ENCODE assay signal across 8 cellular contexts in genomic region chr1:174743654-174744561, GRCh38.
A peak's percentile ranks its signal among the peaks of the same experiment; 100 is the strongest.
DNase-seq lines count a peak whose midpoint lies in the region; ATAC-seq and TF ChIP-seq lines count a peak whose summit lies in the region.

No MANE protein-coding gene starts in this region.

- no peaks in the 10 kb centered on the region for H3K36me3 ChIP-seq in liver (ENCODE audit: control insufficient read depth in 4 of 4, insufficient read depth in 3 of 4, low read depth in 1 of 4, low read length in 3 of 4)

- ATAC-seq in activated CD8-positive, alpha-beta memory T cell treated with anti-CD3 and anti-CD28 coated beads, Interleukin-2, amount 10 ng/mL, durations not matched to agents 7 days and 5 days = no peak

- no peaks in the 10 kb centered on the region for H3K4me1 Mint-ChIP-seq in activated CD8-positive, alpha-beta memory T cell treated with anti-CD3 and anti-CD28 coated beads, Interleukin-2, amount 10 ng/mL, durations not matched to agents 7 days and 5 days

- H3K27me3 Mint-ChIP-seq in activated CD8-positive, alpha-beta memory T cell treated with anti-CD3 and anti-CD28 coated beads, Interleukin-2, amount 10 ng/mL, durations not matched to agents 7 days and 5 days = no peaks in the 10 kb centered on the region

- H3K27ac ChIP-seq in liver (ENCODE audit: low read depth in 1 of 2, low read length in 2 of 2) = no peak overlapping the region

- CTCF ChIA-PET in activated CD8-positive, alpha-beta memory T cell treated with anti-CD3 and anti-CD28 coated beads, Interleukin-2, amount 10 ng/mL, durations not matched to agents 7 days and 5 days (lab: Charles Lee) = interaction anchor here (0.7 to 3.2 kb wide), 9 partner anchors 9 to 487 kb away, joined by 3 to 17 read pairs (median 4); no protein-coding TSS in a partner anchor

- H3K9ac ChIP-seq in liver (ENCODE audit: low read depth in 1 of 2, low read length in 2 of 2) = peak overlapping the region in 1 of 2 donors; percentile 62

- no peaks in the 10 kb centered on the region for H3K27me3 ChIP-seq in liver (ENCODE audit: control insufficient read depth in 4 of 4, insufficient read depth in 4 of 4, low read length in 3 of 4)

- H3K4me3 ChIP-seq in cardiac fibroblast (replicated peaks in 1 of 2; ENCODE audit: low read depth in 2 of 2, low read length in 2 of 2) (no peak overlapping the region), liver (ENCODE audit: low read depth in 1 of 3, low read length in 3 of 3) (no peak overlapping the region)

- peak; percentile 8 for TF ChIP-seq CTCF in GM20000 (IDR thresholded peaks at IDR 0.05; ENCODE audit: extremely low read depth, missing control alignments)
- peak; percentile 54 for TF ChIP-seq CTCF in cardiac fibroblast (IDR thresholded peaks at IDR 0.05; ENCODE audit: low read depth, low read length)
- TF ChIP-seq CTCF in liver (IDR thresholded peaks at IDR 0.05; ENCODE audit: low read depth, low read length, missing input control) = peak; percentile 69

- no peaks in the 10 kb centered on the region for H3K9me3 ChIP-seq in liver (ENCODE audit: control insufficient read depth in 4 of 4, low read length in 3 of 4)

- H3K36me3 Mint-ChIP-seq in activated CD8-positive, alpha-beta memory T cell treated with anti-CD3 and anti-CD28 coated beads, Interleukin-2, amount 10 ng/mL, durations not matched to agents 7 days and 5 days = no peaks in the 10 kb centered on the region

- no peak overlapping the region for H3K4me3 Mint-ChIP-seq in activated CD8-positive, alpha-beta memory T cell treated with anti-CD3 and anti-CD28 coated beads, Interleukin-2, amount 10 ng/mL, durations not matched to agents 7 days and 5 days

- H3K9me3 Mint-ChIP-seq in activated CD8-positive, alpha-beta memory T cell treated with anti-CD3 and anti-CD28 coated beads, Interleukin-2, amount 10 ng/mL, durations not matched to agents 7 days and 5 days (ENCODE audit: low read depth) = no peaks in the 10 kb centered on the region

- DNase-seq in AG08395 (ENCODE audit: low spot score) (peak; percentile 46), GM20000 (ENCODE audit: low spot score) (peak; percentile 27), NCI-H524 treated with DMSO at 0.1 percent for 48 hours (lab: John Stamatoyannopoulos, UW) (peak; percentile 13), cardiac fibroblast (ENCODE audit: low read depth in 2 of 2) (peak; percentile 70), ecto neural progenitor cell (ENCODE audit: low spot score) (no peak), NCI-H226 (no peak)
- no peak for DNase-seq in activated CD8-positive, alpha-beta memory T cell treated with anti-CD3 and anti-CD28 coated beads, Interleukin-2, amount 10 ng/mL, durations not matched to agents 7 days and 5 days

- TF ChIP-seq RAD21 in liver (IDR thresholded peaks at IDR 0.05) = peak; percentile 85 to 87

- WGBS in liver = 26% methylated on average over 4 of the region's 4 CpGs

- H3K4me1 ChIP-seq in liver (ENCODE audit: control insufficient read depth in 4 of 4, insufficient read depth in 4 of 4, low read length in 3 of 4) = peaks cover 0 to 3% (median 0%) of the 10 kb centered on the region in 4 donors

- H3K27ac Mint-ChIP-seq in activated CD8-positive, alpha-beta memory T cell treated with anti-CD3 and anti-CD28 coated beads, Interleukin-2, amount 10 ng/mL, durations not matched to agents 7 days and 5 days = no peak overlapping the region

TF ChIP-seq in liver, 16 proteins besides CTCF, POLR2A, EP300 and RAD21:
- no peak for TF ChIP-seq SP1 (IDR thresholded peaks at IDR 0.05)
- TF ChIP-seq EGR1 (IDR thresholded peaks at IDR 0.05; ENCODE audit: low read depth in 2 of 2) = no peak
- no peak for TF ChIP-seq ZBTB33 (IDR thresholded peaks at IDR 0.05)
- no peak for TF ChIP-seq MAX (IDR thresholded peaks at IDR 0.05)
- TF ChIP-seq YY1 (IDR thresholded peaks at IDR 0.05) = no peak
- TF ChIP-seq GABPA (IDR thresholded peaks at IDR 0.05 in 1 of 2, conservative IDR thresholded peaks at IDR 0.05 in 1 of 2) = no peak
- TF ChIP-seq FOXA2 (IDR thresholded peaks at IDR 0.05) = no peak
- no peak for TF ChIP-seq REST (IDR thresholded peaks at IDR 0.05)
- no peak for TF ChIP-seq RXRA (IDR thresholded peaks at IDR 0.05)
- TF ChIP-seq NR2F2 (IDR thresholded peaks at IDR 0.05) = no peak
- TF ChIP-seq HNF4A (conservative IDR thresholded peaks at IDR 0.05) = no peak

Comparison
In these comparisons a context has a peak if more than half of its experiments do, and no peak if none do; other contexts are left out.
1. DNase-seq: peak in AG08395 (single experiment), GM20000 (single experiment), NCI-H524 treated with DMSO at 0.1 percent for 48 hours (single experiment) and cardiac fibroblast (2 of 2); none in ecto neural progenitor cell (single experiment), NCI-H226 (single experiment) and activated CD8-positive, alpha-beta memory T cell treated with anti-CD3 and anti-CD28 coated beads, Interleukin-2, amount 10 ng/mL, durations not matched to agents 7 days and 5 days (single experiment).
2. CTCF ChIP-seq: peak in every context shown above with its lines; median percentile 69 in liver; 54 in cardiac fibroblast; 8 in GM20000.